Comparison of ENCODE assay signal across 8 cellular contexts in the genomic region with DNA sequence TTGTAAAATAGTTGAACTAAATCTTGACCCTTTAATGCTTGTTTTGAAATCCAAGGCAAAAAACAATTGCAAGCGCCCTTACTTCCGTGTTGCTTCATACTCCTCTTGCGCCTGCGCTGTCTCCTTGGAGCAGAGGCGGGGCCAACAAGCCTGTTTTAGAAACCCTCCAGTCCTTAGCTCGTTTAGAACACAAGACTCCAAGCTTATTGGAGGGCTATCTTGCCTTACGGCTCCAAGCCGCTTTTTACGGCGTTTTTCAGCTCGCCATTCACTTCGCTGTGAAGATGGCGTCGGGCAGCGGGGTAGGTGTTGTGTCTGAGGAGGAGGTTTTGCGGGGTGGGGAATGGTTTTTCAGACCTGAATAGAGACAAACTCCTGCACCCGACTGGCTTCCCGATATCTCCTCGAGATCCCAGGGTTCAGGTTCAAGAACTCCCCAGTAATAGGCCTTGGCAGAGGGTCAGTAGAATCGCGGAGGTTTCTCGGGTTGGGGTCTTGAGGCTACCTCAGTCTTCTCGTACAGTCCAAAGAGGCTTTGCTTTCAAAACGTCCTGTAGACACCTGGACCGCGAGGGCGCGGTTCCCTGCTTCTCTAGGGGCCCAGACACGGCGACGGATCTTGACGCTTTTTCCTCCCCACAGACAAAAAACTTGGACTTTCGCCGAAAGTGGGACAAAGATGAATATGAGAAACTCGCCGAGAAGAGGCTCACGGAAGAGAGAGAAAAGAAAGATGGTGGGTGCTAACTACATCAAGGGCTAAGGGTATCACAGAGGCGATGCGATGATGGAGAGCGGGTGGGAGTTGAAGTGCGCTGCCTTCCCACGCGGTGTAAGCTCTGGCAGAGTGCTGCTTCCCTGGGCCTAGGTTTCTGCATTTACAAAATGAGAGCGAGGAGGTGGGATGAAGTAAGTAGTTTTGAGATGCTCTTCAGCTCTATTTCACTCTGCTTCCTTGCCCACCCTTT. TPM values are rescaled to one million over a fixed set of nuclear protein-coding genes. Genes with fewer than 3 reads are reported as not detected.
DNase-seq lines count a peak whose midpoint lies in the region; ATAC-seq and TF ChIP-seq lines count a peak whose summit lies in the region.

A gene with protein sequence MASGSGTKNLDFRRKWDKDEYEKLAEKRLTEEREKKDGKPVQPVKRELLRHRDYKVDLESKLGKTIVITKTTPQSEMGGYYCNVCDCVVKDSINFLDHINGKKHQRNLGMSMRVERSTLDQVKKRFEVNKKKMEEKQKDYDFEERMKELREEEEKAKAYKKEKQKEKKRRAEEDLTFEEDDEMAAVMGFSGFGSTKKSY (plus strand): TSS at position 271 of the 968 bp plus-strand sequence. CDS start 14 bp downstream, at position 285.

- H3K27me3 Mint-ChIP-seq in activated naive CD4-positive, alpha-beta T cell treated with anti-CD3 and anti-CD28 coated beads, Interleukin-2, amount 50 U/mL, for 24 hours: no peaks in the 10 kb centered on the region

- peak; percentile 78 for DNase-seq in GM06990 (ENCODE audit: extremely low read depth, insufficient read length)
- DNase-seq in NCI-H1092 (lab: John Stamatoyannopoulos, UW): peak; percentile 93
- DNase-seq in globus pallidus (ENCODE audit: low spot score): peak; percentile 99
- DNase-seq in nucleus accumbens (lab: John Stamatoyannopoulos, UW): peak; percentile 69 to 98 (median 92)
- DNase-seq in suprapubic skin (ENCODE audit: low spot score in 2 of 2): peak; percentile 95 to 97

- 2% methylated on average over 42 of the region's 44 CpGs for WGBS in suprapubic skin

- H3K9me3 ChIP-seq in suprapubic skin: no peaks in the 10 kb centered on the region

- ATAC-seq in HG02588 (IDR thresholded peaks at IDR 0.05; ENCODE audit: unreplicated experiment): peak; percentile 97
- peak; percentile 98 for ATAC-seq in SK-N-SH treated with all-trans-retinoic acid at 6 μM for 48 hours

- H3K4me1 ChIP-seq in suprapubic skin: peaks cover 17% of the 10 kb centered on the region

- TF ChIP-seq CTCF in GM06990 (IDR thresholded peaks at IDR 0.05; ENCODE audit: insufficient read depth, low read length, poor library complexity, severe bottlenecking): no peak
- no peak for TF ChIP-seq CTCF in suprapubic skin (IDR thresholded peaks at IDR 0.05)

- TF ChIP-seq EP300 in suprapubic skin (IDR thresholded peaks at IDR 0.05): no peak

- peak within 1 kb of the TSS; percentile 83 for H3K27ac ChIP-seq in suprapubic skin

- H3K27ac Mint-ChIP-seq in activated naive CD4-positive, alpha-beta T cell treated with anti-CD3 and anti-CD28 coated beads, Interleukin-2, amount 50 U/mL, for 24 hours: peak within 1 kb of the TSS; percentile 98

- H3K27me3 ChIP-seq in GM06990 (replicated peaks; ENCODE audit: control insufficient read depth, insufficient read depth, low read length) (no peaks in the 10 kb centered on the region), suprapubic skin (no peaks in the 10 kb centered on the region)

- peaks cover 31% of the 10 kb centered on the region for H3K36me3 ChIP-seq in GM06990 (ENCODE audit: control insufficient read depth, insufficient read depth, low read length)
- H3K36me3 ChIP-seq in suprapubic skin: peaks cover 78% of the 10 kb centered on the region

- H3K4me1 Mint-ChIP-seq in activated naive CD4-positive, alpha-beta T cell treated with anti-CD3 and anti-CD28 coated beads, Interleukin-2, amount 50 U/mL, for 24 hours: peaks cover 25% of the 10 kb centered on the region

- H3K4me3 Mint-ChIP-seq in activated naive CD4-positive, alpha-beta T cell treated with anti-CD3 and anti-CD28 coated beads, Interleukin-2, amount 50 U/mL, for 24 hours: peak within 1 kb of the TSS; percentile 100

- TF ChIP-seq POLR2A in suprapubic skin (IDR thresholded peaks at IDR 0.05): peak in 1 of 2 donors; percentile 82

- no peaks in the 10 kb centered on the region for H3K9me3 Mint-ChIP-seq in activated naive CD4-positive, alpha-beta T cell treated with anti-CD3 and anti-CD28 coated beads, Interleukin-2, amount 50 U/mL, for 24 hours

- H3K4me3 ChIP-seq in GM06990 (replicated peaks; ENCODE audit: low read depth, low read length): peak within 1 kb of the TSS; percentile 98
- peak within 1 kb of the TSS; percentile 95 for H3K4me3 ChIP-seq in suprapubic skin

- peaks cover 32% of the 10 kb centered on the region for H3K36me3 Mint-ChIP-seq in activated naive CD4-positive, alpha-beta T cell treated with anti-CD3 and anti-CD28 coated beads, Interleukin-2, amount 50 U/mL, for 24 hours

TF ChIP-seq in SK-N-SH treated with all-trans-retinoic acid at 6 μM for 48 hours, 23 proteins besides CTCF, POLR2A, EP300 and RAD21:
- no peak for TF ChIP-seq BACH2 (CRISPR knock-in tag; IDR thresholded peaks at IDR 0.05; ENCODE audit: borderline replicate concordance)
- TF ChIP-seq OSR1 (CRISPR knock-in tag; IDR thresholded peaks at IDR 0.05): no peak
- no peak for TF ChIP-seq TCF4 (CRISPR knock-in tag; IDR thresholded peaks at IDR 0.05; ENCODE audit: borderline replicate concordance)
- TF ChIP-seq, protein P1, sequence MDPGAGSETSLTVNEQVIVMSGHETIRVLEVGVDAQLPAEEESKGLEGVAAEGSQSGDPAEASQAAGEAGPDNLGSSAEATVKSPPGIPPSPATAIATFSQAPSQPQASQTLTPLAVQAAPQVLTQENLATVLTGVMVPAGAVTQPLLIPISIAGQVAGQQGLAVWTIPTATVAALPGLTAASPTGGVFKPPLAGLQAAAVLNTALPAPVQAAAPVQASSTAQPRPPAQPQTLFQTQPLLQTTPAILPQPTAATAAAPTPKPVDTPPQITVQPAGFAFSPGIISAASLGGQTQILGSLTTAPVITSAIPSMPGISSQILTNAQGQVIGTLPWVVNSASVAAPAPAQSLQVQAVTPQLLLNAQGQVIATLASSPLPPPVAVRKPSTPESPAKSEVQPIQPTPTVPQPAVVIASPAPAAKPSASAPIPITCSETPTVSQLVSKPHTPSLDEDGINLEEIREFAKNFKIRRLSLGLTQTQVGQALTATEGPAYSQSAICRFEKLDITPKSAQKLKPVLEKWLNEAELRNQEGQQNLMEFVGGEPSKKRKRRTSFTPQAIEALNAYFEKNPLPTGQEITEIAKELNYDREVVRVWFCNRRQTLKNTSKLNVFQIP (CRISPR knock-in tag; IDR thresholded peaks at IDR 0.05; ENCODE audit: borderline replicate concordance, low read depth): no peak
- no peak for TF ChIP-seq ISL1 (CRISPR knock-in tag; IDR thresholded peaks at IDR 0.05)
- no peak for TF ChIP-seq ZFP3 (CRISPR knock-in tag; IDR thresholded peaks at IDR 0.05)
- TF ChIP-seq, protein P2, sequence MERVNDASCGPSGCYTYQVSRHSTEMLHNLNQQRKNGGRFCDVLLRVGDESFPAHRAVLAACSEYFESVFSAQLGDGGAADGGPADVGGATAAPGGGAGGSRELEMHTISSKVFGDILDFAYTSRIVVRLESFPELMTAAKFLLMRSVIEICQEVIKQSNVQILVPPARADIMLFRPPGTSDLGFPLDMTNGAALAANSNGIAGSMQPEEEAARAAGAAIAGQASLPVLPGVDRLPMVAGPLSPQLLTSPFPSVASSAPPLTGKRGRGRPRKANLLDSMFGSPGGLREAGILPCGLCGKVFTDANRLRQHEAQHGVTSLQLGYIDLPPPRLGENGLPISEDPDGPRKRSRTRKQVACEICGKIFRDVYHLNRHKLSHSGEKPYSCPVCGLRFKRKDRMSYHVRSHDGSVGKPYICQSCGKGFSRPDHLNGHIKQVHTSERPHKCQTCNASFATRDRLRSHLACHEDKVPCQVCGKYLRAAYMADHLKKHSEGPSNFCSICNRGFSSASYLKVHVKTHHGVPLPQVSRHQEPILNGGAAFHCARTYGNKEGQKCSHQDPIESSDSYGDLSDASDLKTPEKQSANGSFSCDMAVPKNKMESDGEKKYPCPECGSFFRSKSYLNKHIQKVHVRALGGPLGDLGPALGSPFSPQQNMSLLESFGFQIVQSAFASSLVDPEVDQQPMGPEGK (CRISPR knock-in tag; IDR thresholded peaks at IDR 0.05; ENCODE audit: borderline replicate concordance): no peak
- TF ChIP-seq ZNF70 (CRISPR knock-in tag; IDR thresholded peaks at IDR 0.05): no peak
- TF ChIP-seq ARNTL (CRISPR knock-in tag; IDR thresholded peaks at IDR 0.05; ENCODE audit: borderline replicate concordance, low read depth): no peak
- TF ChIP-seq GLIS3 (CRISPR knock-in tag; IDR thresholded peaks at IDR 0.05): no peak
- TF ChIP-seq SNAI2 (CRISPR knock-in tag; IDR thresholded peaks at IDR 0.05): no peak
- no peak for TF ChIP-seq CSDC2 (CRISPR knock-in tag; IDR thresholded peaks at IDR 0.05)
- TF ChIP-seq TOX (CRISPR knock-in tag; IDR thresholded peaks at IDR 0.05; ENCODE audit: borderline replicate concordance): no peak
- no peak for TF ChIP-seq RARB (CRISPR knock-in tag; IDR thresholded peaks at IDR 0.05)
- TF ChIP-seq, protein P3, sequence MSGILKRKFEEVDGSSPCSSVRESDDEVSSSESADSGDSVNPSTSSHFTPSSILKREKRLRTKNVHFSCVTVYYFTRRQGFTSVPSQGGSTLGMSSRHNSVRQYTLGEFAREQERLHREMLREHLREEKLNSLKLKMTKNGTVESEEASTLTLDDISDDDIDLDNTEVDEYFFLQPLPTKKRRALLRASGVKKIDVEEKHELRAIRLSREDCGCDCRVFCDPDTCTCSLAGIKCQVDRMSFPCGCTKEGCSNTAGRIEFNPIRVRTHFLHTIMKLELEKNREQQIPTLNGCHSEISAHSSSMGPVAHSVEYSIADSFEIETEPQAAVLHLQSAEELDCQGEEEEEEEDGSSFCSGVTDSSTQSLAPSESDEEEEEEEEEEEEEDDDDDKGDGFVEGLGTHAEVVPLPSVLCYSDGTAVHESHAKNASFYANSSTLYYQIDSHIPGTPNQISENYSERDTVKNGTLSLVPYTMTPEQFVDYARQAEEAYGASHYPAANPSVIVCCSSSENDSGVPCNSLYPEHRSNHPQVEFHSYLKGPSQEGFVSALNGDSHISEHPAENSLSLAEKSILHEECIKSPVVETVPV (CRISPR knock-in tag; IDR thresholded peaks at IDR 0.05): no peak
- TF ChIP-seq ZNF8 (CRISPR knock-in tag; IDR thresholded peaks at IDR 0.05): no peak
- TF ChIP-seq ZFP30 (CRISPR knock-in tag; IDR thresholded peaks at IDR 0.05): no peak

RNA-seq across cellular contexts. Expression of the gene that starts here (rescaled TPM):
- 10 to 100 TPM; 18.2 to 36.3 (median 28.0) TPM for total RNA-seq in suprapubic skin

Comparison
In these comparisons a context has a peak if more than half of its experiments do, and no peak if none do; other contexts are left out.
1. Peak in every context shown above with its lines: DNase-seq, ATAC-seq, H3K4me3 ChIP-seq and H3K27ac ChIP-seq.